Comparison of ENCODE assay signal across 1 cellular context in genomic region chr15:66889298-66889697, GRCh38.
TF ChIP-seq lines count a peak whose summit lies in the region.

No MANE protein-coding gene starts in this region.

TF ChIP-seq in HEK293, 187 proteins besides CTCF, POLR2A, EP300 and RAD21 (continued from another document):
- peak; percentile 20; the same call in 1 of the 2 replicates for TF ChIP-seq ZNF513 (tag by site-specific recombination; IDR thresholded peaks at IDR 0.05)
- TF ChIP-seq ZNF184 (tag by site-specific recombination; IDR thresholded peaks at IDR 0.05): peak; percentile 87
